ENCODE assay signal across 8 cellular contexts in genomic region chr12:71415336-71416231, GRCh38.
A peak's percentile ranks its signal among the peaks of the same experiment; 100 is the strongest.
DNase-seq lines count a peak whose midpoint lies in the region; ATAC-seq, FAIRE-seq and TF ChIP-seq lines count a peak whose summit lies in the region.

No MANE protein-coding gene starts in this region.

- DNase-seq in HAP-1 (ENCODE audit: low spot score in 2 of 2), result peak; percentile 51 to 52
- peak; percentile 25 for DNase-seq in LNCaP clone FGC (ENCODE audit: low read depth)
- DNase-seq in RWPE2 (ENCODE audit: low spot score), result no peak
- peak; percentile 36 for DNase-seq in middle frontal gyrus (ENCODE audit: extremely low spot score, low spot score)
- no peak for DNase-seq in cerebellar nuclear complex (lab: John Stamatoyannopoulos, UW)

- ATAC-seq in RWPE2 (ENCODE audit: low read depth), result peak; percentile 81

- in situ Hi-C loops in HAP-1 (cut with MboI; ENCODE audit: low sequenced_read_pairs), result loop anchor here (10.0 kb wide), 1 partner anchor 329 kb away; no protein-coding TSS in a partner anchor

- H3K4me3 ChIP-seq in HAP-1 (no peak overlapping the region), LNCaP clone FGC (ENCODE audit: low read depth, low read length) (no peak overlapping the region), RWPE2 (ENCODE audit: severe bottlenecking) (no peak overlapping the region)

- H3K9me3 ChIP-seq in HAP-1, result no peaks in the 10 kb centered on the region
- H3K9me3 ChIP-seq in RWPE2 (ENCODE audit: severe bottlenecking), result no peaks in the 10 kb centered on the region

- FAIRE-seq in A204.1 (lab: Jason Lieb, UNC), result peak; percentile 75
- peak; percentile 37 for FAIRE-seq in G401.6 (lab: Jason Lieb, UNC)
- peak; percentile 18 for FAIRE-seq in endometrium (lab: Jason Lieb, UNC)

- H3K27ac ChIP-seq in RWPE2 (ENCODE audit: poor library complexity, severe bottlenecking), result no peak overlapping the region

- H3K4me1 ChIP-seq in HAP-1, result no peaks in the 10 kb centered on the region
- H3K4me1 ChIP-seq in RWPE2 (ENCODE audit: insufficient read depth, poor library complexity, severe bottlenecking), result no peaks in the 10 kb centered on the region

- no peaks in the 10 kb centered on the region for H3K27me3 ChIP-seq in HAP-1 (ENCODE audit: low read depth)
- H3K27me3 ChIP-seq in RWPE2 (ENCODE audit: insufficient read depth, poor library complexity, severe bottlenecking), result no peaks in the 10 kb centered on the region

- no peaks in the 10 kb centered on the region for H3K36me3 ChIP-seq in HAP-1 (replicated peaks)
- H3K36me3 ChIP-seq in RWPE2 (ENCODE audit: low read depth), result no peaks in the 10 kb centered on the region

- TF ChIP-seq CTCF in LNCaP clone FGC (IDR thresholded peaks at IDR 0.05; ENCODE audit: control insufficient read depth, extremely low read depth, insufficient read depth) (peak; percentile 91), RWPE2 (IDR thresholded peaks at IDR 0.05; ENCODE audit: poor library complexity, severe bottlenecking) (peak; percentile 87)

Comparison
In these comparisons a context has a peak if more than half of its experiments do, and no peak if none do; other contexts are left out.
1. DNase-seq: peak in HAP-1 (2 of 2), LNCaP clone FGC (single experiment) and middle frontal gyrus (single experiment); none in RWPE2 (single experiment) and cerebellar nuclear complex (0 of 2).